ENCODE assay signal across 16 cellular contexts in the genomic region with DNA sequence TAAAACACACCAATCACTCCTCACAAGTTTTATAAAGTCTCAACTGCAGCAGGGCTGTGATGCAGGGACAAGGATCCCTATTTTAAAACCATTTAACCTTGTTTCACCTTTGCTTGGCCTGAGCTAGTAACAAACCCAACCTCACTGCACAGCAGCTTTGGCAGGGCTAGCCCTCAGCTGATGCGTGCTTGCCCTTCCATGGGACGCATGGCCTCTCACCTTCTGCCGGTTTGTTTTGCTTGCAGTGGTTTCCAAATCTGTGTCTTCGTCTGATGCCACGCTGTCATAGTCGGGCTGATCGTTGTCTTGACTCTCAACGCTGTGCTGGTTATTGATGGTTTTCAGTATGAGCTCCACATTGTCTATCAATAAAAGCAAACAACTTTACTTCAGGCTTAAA. TPM values are rescaled to one million over a fixed set of nuclear protein-coding genes. Genes with fewer than 3 reads are reported as not detected.
DNase-seq lines count a peak whose midpoint lies in the region; ATAC-seq, FAIRE-seq and TF ChIP-seq lines count a peak whose summit lies in the region.
"Had no signal": no experiment of that assay in that cellular context is flagged by ENCODE, and none has a peak within 500 bp of the region (broad histone marks: within the 10 kb centered on the region; RNA-seq: fewer than 3 reads in every experiment).

No MANE protein-coding gene starts in this region.

- H3K9me3 Mint-ChIP-seq in activated CD4-positive, alpha-beta T cell treated with anti-CD3 and anti-CD28 coated beads for 36 hours (ENCODE audit: low read depth) = no peaks in the 10 kb centered on the region
- H3K9me3 Mint-ChIP-seq in HFFc6 = no peaks in the 10 kb centered on the region

- H3K27me3 ChIP-seq in esophagus muscularis mucosa = no peaks in the 10 kb centered on the region
- H3K27me3 ChIP-seq in pancreas = no peaks in the 10 kb centered on the region
- H3K27me3 ChIP-seq in lower lobe of right lung (ENCODE audit: low read depth) = no peaks in the 10 kb centered on the region
- H3K27me3 ChIP-seq: MG63 had no signal

- H3K9me3 ChIP-seq in esophagus muscularis mucosa (no peaks in the 10 kb centered on the region), pancreas (no peaks in the 10 kb centered on the region), lower lobe of right lung (no peaks in the 10 kb centered on the region)
- H3K9me3 ChIP-seq: MG63 had no signal

- no peak for TF ChIP-seq EP300 in esophagus muscularis mucosa (IDR thresholded peaks at IDR 0.05)

- H3K4me1 Mint-ChIP-seq in activated CD4-positive, alpha-beta T cell treated with anti-CD3 and anti-CD28 coated beads for 36 hours = peaks cover 15% of the 10 kb centered on the region
- H3K4me1 Mint-ChIP-seq in HFFc6 (ENCODE audit: low read depth) = peaks cover 66% of the 10 kb centered on the region

- peaks cover 14 to 91% (median 63%) of the 10 kb centered on the region in 4 donors for H3K36me3 ChIP-seq in esophagus muscularis mucosa
- H3K36me3 ChIP-seq in pancreas = peaks cover 0 to 27% (median 6%) of the 10 kb centered on the region in 3 donors
- H3K36me3 ChIP-seq in lower lobe of right lung = peaks cover 99% of the 10 kb centered on the region

- TF ChIP-seq CTCF in HFFc6 (IDR thresholded peaks at IDR 0.05) (no peak), esophagus muscularis mucosa (IDR thresholded peaks at IDR 0.05) (no peak), pancreas (IDR thresholded peaks at IDR 0.05) (no peak), lower lobe of right lung (IDR thresholded peaks at IDR 0.05) (no peak)

- no peak for FAIRE-seq in pancreas (lab: Jason Lieb, UNC)
- FAIRE-seq: endometrium had no signal

- no peak overlapping the region for H3K4me3 Mint-ChIP-seq in activated CD4-positive, alpha-beta T cell treated with anti-CD3 and anti-CD28 coated beads for 36 hours
- H3K4me3 Mint-ChIP-seq in HFFc6 = peak overlapping the region; percentile 72

- H3K4me3 ChIP-seq in esophagus muscularis mucosa (no peak overlapping the region), pancreas (no peak overlapping the region), lower lobe of right lung (no peak overlapping the region)
- H3K4me3 ChIP-seq: MG63 had no signal

- 87% methylated on average over 8 of the region's 8 CpGs for WGBS in esophagus muscularis mucosa
- WGBS in pancreas, 2 donors = 82 to 84% methylated on average over 8 of the region's 8 CpGs

- H3K27ac ChIP-seq in esophagus muscularis mucosa (replicated peaks in 1 of 4) (peak overlapping the region; percentile 71 to 81 (median 73)), pancreas (peak overlapping the region in 3 of 4 donors; percentile 71 to 83 (median 72)), lower lobe of right lung (no peak overlapping the region)

- POLR2A ChIA-PET in activated CD4-positive, alpha-beta T cell treated with anti-CD3 and anti-CD28 coated beads for 36 hours (lab: Charles Lee) = no interaction called here

- ATAC-seq in activated CD4-positive, alpha-beta T cell treated with anti-CD3 and anti-CD28 coated beads for 36 hours = no peak
- ATAC-seq in pancreas (no peak), lower lobe of right lung (no peak)

- H3K4me1 ChIP-seq in esophagus muscularis mucosa = peaks cover 41 to 51% (median 50%) of the 10 kb centered on the region in 4 donors
- H3K4me1 ChIP-seq in pancreas = peaks cover 26 to 51% (median 32%) of the 10 kb centered on the region in 3 donors
- peaks cover 20% of the 10 kb centered on the region for H3K4me1 ChIP-seq in lower lobe of right lung

- no peaks in the 10 kb centered on the region for H3K27me3 Mint-ChIP-seq in activated CD4-positive, alpha-beta T cell treated with anti-CD3 and anti-CD28 coated beads for 36 hours
- H3K27me3 Mint-ChIP-seq in HFFc6 (ENCODE audit: insufficient read depth) = no peaks in the 10 kb centered on the region

- H3K36me3 Mint-ChIP-seq in activated CD4-positive, alpha-beta T cell treated with anti-CD3 and anti-CD28 coated beads for 36 hours (ENCODE audit: low read depth) = peaks cover 56% of the 10 kb centered on the region
- H3K36me3 Mint-ChIP-seq in HFFc6 (ENCODE audit: low read depth) = peaks cover 47% of the 10 kb centered on the region

- H3K27ac Mint-ChIP-seq in activated CD4-positive, alpha-beta T cell treated with anti-CD3 and anti-CD28 coated beads for 36 hours = peak overlapping the region; percentile 38
- H3K27ac Mint-ChIP-seq in HFFc6 = peak overlapping the region; percentile 80

- CTCF ChIA-PET in activated CD4-positive, alpha-beta T cell treated with anti-CD3 and anti-CD28 coated beads for 36 hours (lab: Charles Lee) = interaction anchor here (0.6 to 1.4 kb wide), 3 partner anchors 9 to 958 kb away, joined by 3 read pairs; no protein-coding TSS in a partner anchor

- intact Hi-C loops in activated CD4-positive, alpha-beta T cell treated with anti-CD3 and anti-CD28 coated beads for 36 hours (cut with DNase I, micrococcal nuclease) = no loop called here
- intact Hi-C loops in esophagus muscularis mucosa (cut with DNase I) = loop anchor here (5.0 kb wide), 1 partner anchor 44 kb away; a partner anchor contains a TSS
- intact Hi-C loops in pancreas (cut with DNase I) = no loop called here
- intact Hi-C loops in lower lobe of right lung (cut with DNase I) = no loop called here

- no peak for DNase-seq in activated CD4-positive, alpha-beta T cell treated with anti-CD3 and anti-CD28 coated beads for 36 hours
- DNase-seq in activated CD4-positive, alpha-beta T cell treated with anti-CD3 and anti-CD28 coated beads, Interleukin-2, amount 50 U/mL, for 4 hours = no peak
- DNase-seq in HFFc6 (no peak), esophagus muscularis mucosa (ENCODE audit: extremely low spot score) (no peak), pancreas (no peak), lower lobe of right lung (no peak), activated gamma-delta T cell treated with Interleukin-2 at 50 U/mL for 16 hours (no peak)
- no peak for DNase-seq in central memory CD4-positive, alpha-beta T cell
- DNase-seq: 8988T; activated CD4-positive, CD25-positive, alpha-beta regulatory T cell treated with anti-CD3 and anti-CD28 coated beads, Interleukin-2, amount 50 U/mL, for 72 hours; MG63; midbrain; NCI-H2081; NCI-H774; T-helper 2 cell had no signal

- TF ChIP-seq POLR2A in esophagus muscularis mucosa (IDR thresholded peaks at IDR 0.05; ENCODE audit: low read depth) = no peak

RNA-seq across cellular contexts. Expression of a gene that starts 43.3 kb away (rescaled TPM):
- 10 to 100 TPM; 50.2 to 58.2 TPM for total RNA-seq in activated CD4-positive, alpha-beta T cell treated with anti-CD3 and anti-CD28 coated beads for 36 hours
- total RNA-seq in HFFc6 (2021; fragmentation: NEBNext Ultra II Directional; extraction: Animal tissue kit (Norgen Biotek cat#: 25700)) = 10 to 100 TPM; 56.9 to 68.8 (median 64.9) TPM
- total RNA-seq in esophagus muscularis mucosa = 10 to 100 TPM; 28.7 to 46.5 (median 36.2) TPM
- total RNA-seq in pancreas = 10 to 100 TPM; 24.7 to 38.8 (median 33.6) TPM
- 10 to 100 TPM; 16.5 to 21.8 TPM for polyA plus RNA-seq in pancreas
- 62.2 TPM for total RNA-seq in lower lobe of right lung

RNA-seq across cellular contexts. Expression of a gene that starts 46.4 kb away (rescaled TPM):
- 10 to 100 TPM; 38.2 to 39.8 TPM for total RNA-seq in activated CD4-positive, alpha-beta T cell treated with anti-CD3 and anti-CD28 coated beads for 36 hours
- total RNA-seq in HFFc6 (2021; fragmentation: NEBNext Ultra II Directional; extraction: Animal tissue kit (Norgen Biotek cat#: 25700)) = 100 to 1,000 TPM; 133 to 150 (median 146) TPM
- 100 to 1,000 TPM in 2 of 4 donors, 10 to 100 TPM in 2; 91.3 to 165 (median 124) TPM for total RNA-seq in esophagus muscularis mucosa
- total RNA-seq in pancreas = 10 to 100 TPM; 14.0 to 29.7 (median 16.7) TPM
- polyA plus RNA-seq in pancreas = 10 to 100 TPM; 10.7 to 25.7 TPM
- 62.5 TPM for total RNA-seq in lower lobe of right lung

RNA-seq across cellular contexts. Expression of a gene that starts 52.8 kb away (rescaled TPM):
- total RNA-seq in activated CD4-positive, alpha-beta T cell treated with anti-CD3 and anti-CD28 coated beads for 36 hours = 10 to 100 TPM; 15.1 to 16.1 TPM
- total RNA-seq in HFFc6 (2021; fragmentation: NEBNext Ultra II Directional; extraction: Animal tissue kit (Norgen Biotek cat#: 25700)) = 10 to 100 TPM; 15.0 to 21.0 (median 18.2) TPM
- total RNA-seq in esophagus muscularis mucosa = 10 to 100 TPM; 17.1 to 31.6 (median 21.0) TPM
- 10 to 100 TPM in 3 of 6 donors, 1 to 10 TPM in 3; 8.4 to 11.9 (median 10.2) TPM for total RNA-seq in pancreas
- 10 to 100 TPM; 10.8 to 20.9 TPM for polyA plus RNA-seq in pancreas
- total RNA-seq in lower lobe of right lung = 16.8 TPM
